15 cellular contexts compared by ENCODE assay signal in the genomic region with DNA sequence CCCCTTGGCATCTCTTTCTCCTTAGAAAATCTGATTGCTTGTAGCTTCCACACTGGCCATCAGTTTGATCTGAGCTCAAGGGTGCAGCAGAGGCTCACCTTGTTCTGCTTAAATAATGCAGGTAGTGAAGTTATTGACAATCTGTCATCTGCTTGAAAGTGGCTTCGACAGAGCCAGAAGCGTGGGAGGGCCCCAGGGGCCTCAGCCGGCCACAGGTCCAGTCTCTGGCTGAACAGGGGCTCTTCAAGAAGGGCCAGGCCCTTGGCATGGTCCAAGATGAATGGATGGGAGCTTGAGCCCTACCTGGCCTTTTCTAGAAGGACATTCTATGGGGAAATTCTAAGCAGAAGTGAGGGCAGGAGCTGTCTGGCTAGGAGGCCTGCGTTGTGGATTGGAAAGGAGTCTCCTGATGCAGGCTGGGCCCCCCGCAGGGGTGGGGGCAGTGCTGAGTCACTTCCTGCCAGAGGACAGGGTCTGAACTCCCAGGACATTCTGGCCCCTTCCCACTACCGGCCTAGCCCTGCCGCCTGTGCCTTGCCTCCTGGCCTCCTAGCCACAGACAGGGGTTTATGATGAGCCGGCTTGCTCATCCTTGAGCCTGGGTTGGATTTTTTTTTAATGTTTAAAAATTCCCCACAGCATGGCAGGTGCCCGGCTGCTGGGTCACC.
DNase-seq lines count a peak whose midpoint lies in the region; ATAC-seq and TF ChIP-seq lines count a peak whose summit lies in the region.
"Had no signal": no experiment of that assay in that cellular context is flagged by ENCODE, and none has a peak within 500 bp of the region (broad histone marks: within the 10 kb centered on the region; RNA-seq: fewer than 3 reads in every experiment).

No MANE protein-coding gene starts in this region.

- no peak for ATAC-seq in psoas muscle
- ATAC-seq: HCT116 had no signal

- no peak overlapping the region for H3K27ac ChIP-seq in osteoblast (ENCODE audit: low read depth, low read length)
- H3K27ac ChIP-seq in psoas muscle, result no peak overlapping the region
- H3K27ac ChIP-seq: brain microvascular endothelial cell, pancreas, WERI-Rb-1 had no signal

- TF ChIP-seq CTCF in osteoblast (IDR thresholded peaks at IDR 0.05; ENCODE audit: extremely low read depth, low read depth, low read length) (no peak), Calu3 (IDR thresholded peaks at IDR 0.05; ENCODE audit: unreplicated experiment) (no peak), psoas muscle (IDR thresholded peaks at IDR 0.05) (no peak)

- H3K27ac Mint-ChIP-seq in Calu3 (ENCODE audit: unreplicated experiment), result no peak overlapping the region

- no peaks in the 10 kb centered on the region for H3K9me3 Mint-ChIP-seq in Calu3 (ENCODE audit: low read depth, unreplicated experiment)

- H2AFZ ChIP-seq in osteoblast (ENCODE audit: low read length), result no peak overlapping the region

- no peaks in the 10 kb centered on the region for H3K9me3 ChIP-seq in osteoblast (ENCODE audit: low read depth, low read length)
- no peaks in the 10 kb centered on the region for H3K9me3 ChIP-seq in psoas muscle
- H3K9me3 ChIP-seq: pancreas had no signal

- BruUV-seq in Calu3 (replicated peaks; lab: Mats Ljungman, UMichigan), result no TSS peak

- H3K27me3 Mint-ChIP-seq in Calu3 (ENCODE audit: unreplicated experiment), result peaks cover 66% of the 10 kb centered on the region

- H3K36me3 Mint-ChIP-seq in Calu3 (ENCODE audit: insufficient read depth, unreplicated experiment), result no peaks in the 10 kb centered on the region

- H3K27me3 ChIP-seq in osteoblast (ENCODE audit: insufficient read depth, low read length) (no peaks in the 10 kb centered on the region), psoas muscle (ENCODE audit: insufficient read depth in 3 of 3, low read length in 2 of 3) (peaks cover 0 to 4% (median 0%) of the 10 kb centered on the region in 3 donors)
- H3K27me3 ChIP-seq: brain microvascular endothelial cell, pancreas had no signal

- no peaks in the 10 kb centered on the region for H3K79me2 ChIP-seq in osteoblast (ENCODE audit: insufficient read depth, low read length)

- intact Hi-C loops in Calu3 (cut with micrococcal nuclease; ENCODE audit: unreplicated experiment) (no loop called here), psoas muscle (cut with DNase I) (no loop called here)

- CTCF ChIA-PET in Calu3 (lab: Charles Lee), result no interaction called here

- H3K4me1 ChIP-seq in osteoblast (ENCODE audit: insufficient read depth, low read length) (no peaks in the 10 kb centered on the region), psoas muscle (no peaks in the 10 kb centered on the region)

- H3K4me3 Mint-ChIP-seq in Calu3 (ENCODE audit: low read depth, unreplicated experiment), result no peak overlapping the region

- peak; percentile 55 for DNase-seq in DMS153 treated with DMSO at 0.1 percent for 48 hours (lab: John Stamatoyannopoulos, UW; ENCODE audit: unreplicated experiment)
- DNase-seq in LHCN-M2 (ENCODE audit: low read depth), result peak; percentile 17
- peak; percentile 73 for DNase-seq in iPS DF 19.7 (ENCODE audit: low read depth, low spot score)
- DNase-seq in osteoblast (ENCODE audit: insufficient read length, low spot score, missing footprints), result peak; percentile 48
- no peak for DNase-seq in Calu3
- DNase-seq in psoas muscle, result no peak
- no peak for DNase-seq in NCI-H446 (lab: John Stamatoyannopoulos, UW)
- DNase-seq in retina, result no peak
- DNase-seq: brain microvascular endothelial cell, NCI-H2171 treated with DMSO at 0.1 percent for 48 hours, OCI-M1, SW 1271, WERI-Rb-1 had no signal

- whole genome bisulfite sequencing in psoas muscle, 3 donors, result 48 to 55% (median 50%) methylated on average over 9 of the region's 9 CpGs

- no peak overlapping the region for H3K4me2 ChIP-seq in osteoblast (ENCODE audit: insufficient read depth, low read length)

- H3K4me1 Mint-ChIP-seq in Calu3 (ENCODE audit: low read depth, unreplicated experiment), result no peaks in the 10 kb centered on the region

- H3K4me3 ChIP-seq in osteoblast (ENCODE audit: insufficient read depth, low read length) (no peak overlapping the region), psoas muscle (no peak overlapping the region)
- H3K4me3 ChIP-seq: pancreas had no signal

- no peaks in the 10 kb centered on the region for H3K36me3 ChIP-seq in osteoblast (ENCODE audit: insufficient read depth, low read length)
- H3K36me3 ChIP-seq in psoas muscle (ENCODE audit: insufficient read depth in 1 of 2, low read depth in 1 of 2), result no peaks in the 10 kb centered on the region
- H3K36me3 ChIP-seq: brain microvascular endothelial cell, pancreas, WERI-Rb-1 had no signal

- H4K20me1 ChIP-seq in osteoblast (ENCODE audit: insufficient read depth, low read length), result no peaks in the 10 kb centered on the region

Comparison
In these comparisons a context has a peak if more than half of its experiments do, and no peak if none do; other contexts are left out.
1. DNase-seq: peak in DMS153 treated with DMSO at 0.1 percent for 48 hours (single experiment), LHCN-M2 (single experiment), iPS DF 19.7 (single experiment) and osteoblast (single experiment); none in Calu3 (single experiment), psoas muscle (0 of 2), NCI-H446 (0 of 2) and retina (single experiment).